8 cellular contexts compared by ENCODE assay signal in genomic region chr17:82458130-82458884, GRCh38. TPM values are rescaled to one million over a fixed set of nuclear protein-coding genes. Genes with fewer than 3 reads are reported as not detected.
A peak's percentile ranks its signal among the peaks of the same experiment; 100 is the strongest.
DNase-seq lines count a peak whose midpoint lies in the region; ATAC-seq, FAIRE-seq and TF ChIP-seq lines count a peak whose summit lies in the region.

Gene NARF (plus strand): TSS chr17:82458741. CDS start chr17:82458804, 63 bp downstream.

- FAIRE-seq in bronchial epithelial cell (lab: Jason Lieb, UNC): no peak

- H3K36me3 ChIP-seq in bronchial epithelial cell (ENCODE audit: control insufficient read depth, insufficient read depth, low read length): peaks cover 6% of the 10 kb centered on the region

- no peaks in the 10 kb centered on the region for H3K27me3 ChIP-seq in bronchial epithelial cell (ENCODE audit: control insufficient read depth, insufficient read depth, low read length)

- POLR2A ChIA-PET in AG04449 (lab: Yijun Ruan, JAX): interaction anchor here (1.0 kb wide), 1 partner anchor 17 kb away, joined by 4 read pairs; no protein-coding TSS in a partner anchor

- CTCF ChIA-PET in AG04449 (lab: Yijun Ruan, JAX): interaction anchor here (1.2 kb wide), 1 partner anchor 13 kb away, joined by 3 read pairs; no protein-coding TSS in a partner anchor

- ATAC-seq in GM18907 (IDR thresholded peaks at IDR 0.05; ENCODE audit: unreplicated experiment) (peak; percentile 94), HG03159 (IDR thresholded peaks at IDR 0.05; ENCODE audit: unreplicated experiment) (peak; percentile 88)

- DNase-seq in AG04449 (ENCODE audit: low read depth, low spot score): peak; percentile 88
- peak; percentile 97 for DNase-seq in NCI-H2227 treated with DMSO at 0.1 percent for 48 hours (lab: John Stamatoyannopoulos, UW)
- DNase-seq in bronchial epithelial cell (ENCODE audit: low read depth): peak; percentile 92
- peak; percentile 100 for DNase-seq in iPS-NIHi7 (ENCODE audit: extremely low spot score)
- peak; percentile 96 for DNase-seq in smooth muscle cell of the brain vasculature (ENCODE audit: low read depth, low spot score)

- H3K4me3 ChIP-seq in AG04449 (ENCODE audit: low read depth, low read length) (peak within 1 kb of the TSS; percentile 82), WI38 (ENCODE audit: low read depth, low read length) (peak within 1 kb of the TSS; percentile 85), bronchial epithelial cell (ENCODE audit: low read depth, low read length) (peak within 1 kb of the TSS; percentile 73)

- TF ChIP-seq CTCF in AG04449 (IDR thresholded peaks at IDR 0.05; ENCODE audit: insufficient read depth, low read length, missing control alignments) (no peak), WI38 (IDR thresholded peaks at IDR 0.05; ENCODE audit: low read depth, low read length) (no peak), bronchial epithelial cell (IDR thresholded peaks at IDR 0.05; ENCODE audit: insufficient read depth, low read length, severe bottlenecking) (no peak)

RNA-seq across cellular contexts. Expression of gene NARF, which starts in this region (rescaled TPM):
- total RNA-seq in bronchial epithelial cell: 40.0 and 40.1 TPM in 2 replicates

Comparison
In these comparisons a context has a peak if more than half of its experiments do, and no peak if none do; other contexts are left out.
1. Peak in every context shown above with its lines: DNase-seq, ATAC-seq and H3K4me3 ChIP-seq.